8 cellular contexts compared by ENCODE assay signal in the genomic region with DNA sequence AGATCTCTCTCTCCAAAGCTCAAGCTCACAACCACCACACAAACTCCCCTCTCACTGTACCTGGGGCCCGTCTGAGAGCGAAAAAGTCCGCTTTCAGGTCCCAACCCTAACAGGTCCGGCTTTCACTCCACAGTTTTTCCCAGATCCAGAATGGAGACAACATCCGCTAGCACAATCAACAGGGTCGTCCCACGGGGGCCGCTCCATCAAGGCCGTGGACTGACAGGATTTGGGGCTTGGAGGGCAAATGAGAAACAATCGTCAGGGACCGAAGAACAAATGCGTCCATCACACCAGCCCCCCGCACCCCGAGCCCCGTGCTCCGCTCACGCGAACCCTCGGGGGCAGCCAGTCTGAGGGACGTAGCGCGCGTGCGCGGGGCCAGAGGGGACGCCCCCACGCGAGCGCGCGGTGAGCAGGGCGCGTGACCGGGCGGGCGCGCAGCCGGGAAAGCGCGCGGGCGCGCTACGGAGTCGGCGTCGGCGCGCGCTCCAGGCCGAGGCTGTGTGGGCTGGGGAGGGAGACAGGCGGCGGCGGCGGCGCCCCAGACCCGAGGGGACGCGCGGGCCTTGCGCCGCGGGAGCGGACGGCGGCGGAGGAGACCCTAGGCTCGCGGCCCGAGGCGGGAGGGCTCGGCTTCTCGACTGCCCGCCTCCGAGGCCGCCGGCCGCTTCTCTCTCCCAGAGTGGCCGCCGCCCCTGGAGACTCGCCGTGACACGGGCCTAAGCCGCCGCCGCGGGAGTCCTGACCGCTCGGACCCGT. TPM values are rescaled to one million over a fixed set of nuclear protein-coding genes. Genes with fewer than 3 reads are reported as not detected.
A peak's percentile ranks its signal among the peaks of the same experiment; 100 is the strongest.
DNase-seq lines count a peak whose midpoint lies in the region; ATAC-seq, FAIRE-seq and TF ChIP-seq lines count a peak whose summit lies in the region.

A gene (plus strand): TSS at position 470 of the 762 bp plus-strand sequence. CDS start 606 bp downstream, outside the sequence.

- WGBS in H9 (ENCODE audit: extremely low coverage, insufficient read length, low lambda C conversion rate): no CpG with 5 or more reads among the region's 90 CpGs
- WGBS in pancreas, 2 donors: 1% methylated on average over 51 to 90 of the region's 90 CpGs
- WGBS in thymus: under 1% methylated on average over 90 of the region's 90 CpGs

- H3K4me1 Mint-ChIP-seq in H9: peaks cover 25 to 34% of the 10 kb centered on the region in 2 experiments
- peaks cover 31% of the 10 kb centered on the region for H3K4me1 Mint-ChIP-seq in activated naive CD8-positive, alpha-beta T cell treated with anti-CD3 and anti-CD28 coated beads for 36 hours

- H4K5ac ChIP-seq in H9 (ENCODE audit: insufficient read length, low read depth, low read length): no peak within 1 kb of the TSS

- peaks cover 2% of the 10 kb centered on the region; the same call in 1 of the 2 replicates for H3K27me3 Mint-ChIP-seq in H9 (ENCODE audit: low read depth)
- no peaks in the 10 kb centered on the region for H3K27me3 Mint-ChIP-seq in activated naive CD8-positive, alpha-beta T cell treated with anti-CD3 and anti-CD28 coated beads for 36 hours

- H3K79me2 ChIP-seq in H9 (ENCODE audit: insufficient read depth, low read length) (no peaks in the 10 kb centered on the region), SU-DHL-6 (ENCODE audit: insufficient read depth, low read length) (peaks cover 46% of the 10 kb centered on the region)

- H4K20me1 ChIP-seq in H9 (ENCODE audit: control insufficient read depth, insufficient read depth, insufficient read length): no peaks in the 10 kb centered on the region
- H4K20me1 ChIP-seq in SU-DHL-6 (ENCODE audit: low read depth, low read length): peaks cover 11% of the 10 kb centered on the region

- H2BK120ac ChIP-seq in H9 (ENCODE audit: low read depth, low read length, poor library complexity, severe bottlenecking): no peak within 1 kb of the TSS

- H3K36me3 Mint-ChIP-seq in H9 (ENCODE audit: insufficient read depth in 1 of 3, low read depth in 3 of 3): no peaks in the 10 kb centered on the region; a peak in 1 of 7 replicates
- peaks cover 10% of the 10 kb centered on the region for H3K36me3 Mint-ChIP-seq in activated naive CD8-positive, alpha-beta T cell treated with anti-CD3 and anti-CD28 coated beads for 36 hours

- H3K9me3 Mint-ChIP-seq in H9: no peaks in the 10 kb centered on the region
- no peaks in the 10 kb centered on the region for H3K9me3 Mint-ChIP-seq in activated naive CD8-positive, alpha-beta T cell treated with anti-CD3 and anti-CD28 coated beads for 36 hours

- no peak within 1 kb of the TSS for H2BK12ac ChIP-seq in H9 (ENCODE audit: insufficient read length, low read depth, low read length)

- no peak within 1 kb of the TSS for H3K23ac ChIP-seq in H9 (ENCODE audit: insufficient read length, low read depth, low read length)

- H3K9me2 ChIP-seq in SU-DHL-6 (replicated peaks; ENCODE audit: insufficient read depth, low read length): no peaks in the 10 kb centered on the region

- DNase-seq in GM04503 (ENCODE audit: low read depth): peak; percentile 25
- peak; percentile 50 for DNase-seq in H9
- DNase-seq in MG63: peak; percentile 80
- DNase-seq in activated naive CD8-positive, alpha-beta T cell treated with anti-CD3 and anti-CD28 coated beads for 36 hours: peak; percentile 92
- peak; percentile 46 to 92 (median 84) for DNase-seq in head of caudate nucleus
- DNase-seq in pancreas: peak; percentile 77 to 94 (median 82)

- H3K9ac ChIP-seq in H9 (ENCODE audit: extremely low read depth, insufficient read length, low read length) (peak within 1 kb of the TSS; percentile 67), SU-DHL-6 (ENCODE audit: low read length) (peak within 1 kb of the TSS; percentile 84)

- peak within 1 kb of the TSS; percentile 81 for H3K14ac ChIP-seq in H9 (ENCODE audit: insufficient read depth, low read length)

- H3K4me2 ChIP-seq in H9 (ENCODE audit: insufficient read depth, insufficient read length, low read length) (peak within 1 kb of the TSS; percentile 98), SU-DHL-6 (ENCODE audit: low read depth, low read length, poor library complexity, severe bottlenecking) (peak within 1 kb of the TSS; percentile 89)

- no peak for FAIRE-seq in pancreas (lab: Jason Lieb, UNC)

- no peak within 1 kb of the TSS for H3K56ac ChIP-seq in H9 (ENCODE audit: insufficient read length, low read depth, low read length)

- H3K23me2 ChIP-seq in H9 (ENCODE audit: insufficient read length, low read depth, low read length, poor library complexity, severe bottlenecking): peaks cover 11% of the 10 kb centered on the region

- H3K36me3 ChIP-seq in MG63: no peaks in the 10 kb centered on the region
- no peaks in the 10 kb centered on the region for H3K36me3 ChIP-seq in SU-DHL-6 (ENCODE audit: low read length)
- H3K36me3 ChIP-seq in pancreas: no peaks in the 10 kb centered on the region
- H3K36me3 ChIP-seq in thymus (ENCODE audit: control insufficient read depth, insufficient read depth): no peaks in the 10 kb centered on the region

- no peaks in the 10 kb centered on the region for H3K79me1 ChIP-seq in H9 (ENCODE audit: insufficient read depth, low read depth, low read length, poor library complexity, severe bottlenecking)

- H2AK5ac ChIP-seq in H9 (ENCODE audit: insufficient read length, low read length): no peak within 1 kb of the TSS

- H3K27ac ChIP-seq in H9 (ENCODE audit: insufficient read length, low read depth, low read length) (no peak within 1 kb of the TSS), SU-DHL-6 (ENCODE audit: low read depth, low read length) (peak within 1 kb of the TSS; percentile 60), pancreas (peak within 1 kb of the TSS; percentile 73 to 95 (median 92)), thymus (ENCODE audit: low read depth) (peak within 1 kb of the TSS; percentile 90)

- H2BK5ac ChIP-seq in H9 (ENCODE audit: insufficient read length, low read length): no peak within 1 kb of the TSS

- no peak within 1 kb of the TSS for H3K4ac ChIP-seq in H9 (ENCODE audit: low read depth, low read length)

- H3K4me1 ChIP-seq in H9 (ENCODE audit: insufficient read depth, low read length) (peaks cover 3% of the 10 kb centered on the region; the same call in 1 of the 2 replicates), pancreas (peaks cover 13 to 24% (median 15%) of the 10 kb centered on the region in 3 donors), thymus (ENCODE audit: control insufficient read depth, insufficient read depth, low read length) (peaks cover 14% of the 10 kb centered on the region)

- no peak within 1 kb of the TSS for H4K8ac ChIP-seq in H9 (replicated peaks; ENCODE audit: insufficient read length, low read depth, low read length)

- H3K9me3 ChIP-seq in H9 (ENCODE audit: control insufficient read depth, low read depth, low read length) (no peaks in the 10 kb centered on the region), MG63 (no peaks in the 10 kb centered on the region), SU-DHL-6 (ENCODE audit: insufficient read depth, low read length) (no peaks in the 10 kb centered on the region), pancreas (no peaks in the 10 kb centered on the region), thymus (ENCODE audit: control insufficient read depth) (no peaks in the 10 kb centered on the region)

- peak within 1 kb of the TSS; percentile 88 to 92 for H3K4me3 Mint-ChIP-seq in H9
- peak within 1 kb of the TSS; percentile 95 for H3K4me3 Mint-ChIP-seq in activated naive CD8-positive, alpha-beta T cell treated with anti-CD3 and anti-CD28 coated beads for 36 hours

- peaks cover 19% of the 10 kb centered on the region; the same call in 1 of the 2 replicates for H3F3A ChIP-seq in SU-DHL-6 (ENCODE audit: insufficient read depth)

- no peak within 1 kb of the TSS for H4K91ac ChIP-seq in H9 (ENCODE audit: insufficient read length, low read depth, low read length)

- H2BK20ac ChIP-seq in H9 (ENCODE audit: low read depth, low read length, poor library complexity, severe bottlenecking): no peak within 1 kb of the TSS

- TF ChIP-seq CTCF in H9 (conservative IDR thresholded peaks at IDR 0.05): no peak
- TF ChIP-seq CTCF in SU-DHL-6 (IDR thresholded peaks at IDR 0.05; ENCODE audit: insufficient read depth, low read length, poor library complexity, severe bottlenecking): no peak
- TF ChIP-seq CTCF in pancreas (IDR thresholded peaks at IDR 0.05): no peak

- no peak within 1 kb of the TSS; the same call in 1 of the 2 replicates for H2BK15ac ChIP-seq in H9 (ENCODE audit: low read depth, low read length)

- no peak within 1 kb of the TSS for H3K18ac ChIP-seq in H9 (ENCODE audit: insufficient read length, low read depth, low read length)

- no peak within 1 kb of the TSS for H3T11ph ChIP-seq in H9 (ENCODE audit: low read length)

- H3K27me3 ChIP-seq in H9 (ENCODE audit: insufficient read depth, low read length): no peaks in the 10 kb centered on the region
- no peaks in the 10 kb centered on the region for H3K27me3 ChIP-seq in MG63
- H3K27me3 ChIP-seq in SU-DHL-6 (ENCODE audit: low read length): no peaks in the 10 kb centered on the region
- H3K27me3 ChIP-seq in pancreas: no peaks in the 10 kb centered on the region
- no peaks in the 10 kb centered on the region for H3K27me3 ChIP-seq in thymus (ENCODE audit: control insufficient read depth, insufficient read depth)

- ATAC-seq in pancreas: peak; percentile 92 to 97 (median 97)

- peak within 1 kb of the TSS in 2 of 3 experiments; percentile 1 to 85; a peak in 2 of 7 replicates for H3K27ac Mint-ChIP-seq in H9
- H3K27ac Mint-ChIP-seq in activated naive CD8-positive, alpha-beta T cell treated with anti-CD3 and anti-CD28 coated beads for 36 hours: peak within 1 kb of the TSS; percentile 97

- peak within 1 kb of the TSS; percentile 89 for H2AFZ ChIP-seq in H9 (ENCODE audit: low read length)
- H2AFZ ChIP-seq in SU-DHL-6 (ENCODE audit: low read depth, low read length, severe bottlenecking): peak within 1 kb of the TSS; percentile 96

- H3K4me3 ChIP-seq in MG63 (peak within 1 kb of the TSS; percentile 89), SU-DHL-6 (ENCODE audit: insufficient read depth, low read length, poor library complexity, severe bottlenecking) (peak within 1 kb of the TSS; percentile 89), pancreas (peak within 1 kb of the TSS; percentile 57 to 88 (median 78)), thymus (ENCODE audit: low read length) (peak within 1 kb of the TSS; percentile 99)

- intact Hi-C loops in head of caudate nucleus (cut with DNase I) (loop anchor here (2.0 to 5.0 kb wide), 2 partner anchors 48 to 155 kb away; a partner anchor contains a TSS), pancreas (cut with DNase I) (no loop called here)

RNA-seq across cellular contexts. Expression of the gene that starts here (rescaled TPM):
- total RNA-seq in H9 (2021) (18.4 and 21.0 TPM in 2 replicates), pancreas (10 to 100 TPM; 11.5 to 20.1 (median 14.6) TPM)
- 19.0 and 31.0 TPM in 2 replicates for total RNA-seq in MG63 (2014; rRNA removed; shearing (Covaris generic); ENCODE audit: low replicate concordance)
- total RNA-seq in activated naive CD8-positive, alpha-beta T cell treated with anti-CD3 and anti-CD28 coated beads for 36 hours: 10 to 100 TPM; 20.4 to 22.6 TPM
- polyA plus RNA-seq in pancreas (10 to 100 TPM in 1 of 2 donors, 1 to 10 TPM in 1; 6.0 to 12.6 TPM), thymus (16.9 TPM)

Comparison
In these comparisons a context has a peak if more than half of its experiments do, and no peak if none do; other contexts are left out.
1. DNase-seq: peak in every context shown above with its lines; median percentile 92 in activated naive CD8-positive, alpha-beta T cell treated with anti-CD3 and anti-CD28 coated beads for 36 hours; 84 in head of caudate nucleus; 82 in pancreas; 80 in MG63; 50 in H9; 25 in GM04503.